Comparison of ENCODE assay signal across 1 cellular context in genomic region chr1:177631770-177632169, GRCh38.
TF ChIP-seq lines count a peak whose summit lies in the region.

No MANE protein-coding gene starts in this region.

TF ChIP-seq in liver, 16 proteins besides CTCF, POLR2A, EP300 and RAD21 (continued from another document):
- TF ChIP-seq, protein P1, sequence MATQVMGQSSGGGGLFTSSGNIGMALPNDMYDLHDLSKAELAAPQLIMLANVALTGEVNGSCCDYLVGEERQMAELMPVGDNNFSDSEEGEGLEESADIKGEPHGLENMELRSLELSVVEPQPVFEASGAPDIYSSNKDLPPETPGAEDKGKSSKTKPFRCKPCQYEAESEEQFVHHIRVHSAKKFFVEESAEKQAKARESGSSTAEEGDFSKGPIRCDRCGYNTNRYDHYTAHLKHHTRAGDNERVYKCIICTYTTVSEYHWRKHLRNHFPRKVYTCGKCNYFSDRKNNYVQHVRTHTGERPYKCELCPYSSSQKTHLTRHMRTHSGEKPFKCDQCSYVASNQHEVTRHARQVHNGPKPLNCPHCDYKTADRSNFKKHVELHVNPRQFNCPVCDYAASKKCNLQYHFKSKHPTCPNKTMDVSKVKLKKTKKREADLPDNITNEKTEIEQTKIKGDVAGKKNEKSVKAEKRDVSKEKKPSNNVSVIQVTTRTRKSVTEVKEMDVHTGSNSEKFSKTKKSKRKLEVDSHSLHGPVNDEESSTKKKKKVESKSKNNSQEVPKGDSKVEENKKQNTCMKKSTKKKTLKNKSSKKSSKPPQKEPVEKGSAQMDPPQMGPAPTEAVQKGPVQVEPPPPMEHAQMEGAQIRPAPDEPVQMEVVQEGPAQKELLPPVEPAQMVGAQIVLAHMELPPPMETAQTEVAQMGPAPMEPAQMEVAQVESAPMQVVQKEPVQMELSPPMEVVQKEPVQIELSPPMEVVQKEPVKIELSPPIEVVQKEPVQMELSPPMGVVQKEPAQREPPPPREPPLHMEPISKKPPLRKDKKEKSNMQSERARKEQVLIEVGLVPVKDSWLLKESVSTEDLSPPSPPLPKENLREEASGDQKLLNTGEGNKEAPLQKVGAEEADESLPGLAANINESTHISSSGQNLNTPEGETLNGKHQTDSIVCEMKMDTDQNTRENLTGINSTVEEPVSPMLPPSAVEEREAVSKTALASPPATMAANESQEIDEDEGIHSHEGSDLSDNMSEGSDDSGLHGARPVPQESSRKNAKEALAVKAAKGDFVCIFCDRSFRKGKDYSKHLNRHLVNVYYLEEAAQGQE (IDR thresholded peaks at IDR 0.05) = no peak
- TF ChIP-seq GABPA (IDR thresholded peaks at IDR 0.05 in 1 of 2, conservative IDR thresholded peaks at IDR 0.05 in 1 of 2) (no peak), HNF4G (IDR thresholded peaks at IDR 0.05) (no peak), RXRA (IDR thresholded peaks at IDR 0.05) (no peak), HNF4A (conservative IDR thresholded peaks at IDR 0.05) (no peak), TAF1 (conservative IDR thresholded peaks at IDR 0.05) (no peak), JUND (IDR thresholded peaks at IDR 0.05) (no peak), ZBTB33 (IDR thresholded peaks at IDR 0.05) (no peak)
